In genomic region chr4:101418055-101418454, GRCh38 we compare ENCODE assay signal across 9 cellular contexts.
DNase-seq lines count a peak whose midpoint lies in the region; ATAC-seq and TF ChIP-seq lines count a peak whose summit lies in the region.
"Had no signal": no experiment of that assay in that cellular context is flagged by ENCODE, and none has a peak within 500 bp of the region (broad histone marks: within the 10 kb centered on the region; RNA-seq: fewer than 3 reads in every experiment).

No MANE protein-coding gene starts in this region.

- TF ChIP-seq CTCF in OCI-LY7 (conservative IDR thresholded peaks at IDR 0.05; ENCODE audit: low read length) (no peak), vagina (IDR thresholded peaks at IDR 0.05) (no peak)

- ATAC-seq in GM18511 (IDR thresholded peaks at IDR 0.05; ENCODE audit: unreplicated experiment) (peak; percentile 83), HG02884 (IDR thresholded peaks at IDR 0.05; ENCODE audit: unreplicated experiment) (peak; percentile 79)

- H3K27ac ChIP-seq in OCI-LY7 (ENCODE audit: low read depth, low read length, poor library complexity, severe bottlenecking), result no peak overlapping the region
- no peak overlapping the region for H3K27ac ChIP-seq in vagina
- H3K27ac ChIP-seq: HL-60 had no signal

- H3K27me3 ChIP-seq in vagina, result no peaks in the 10 kb centered on the region

- CTCF ChIA-PET in OCI-LY7 (lab: Charles Lee; ENCODE audit: unreplicated experiment), result no interaction called here

- H3K4me1 ChIP-seq in OCI-LY7 (ENCODE audit: insufficient read depth, low read length, poor library complexity, severe bottlenecking) (no peaks in the 10 kb centered on the region), vagina (peaks cover 5% of the 10 kb centered on the region)

- H3K4me2 ChIP-seq in OCI-LY7 (ENCODE audit: low read length), result no peak overlapping the region

- H3K36me3 ChIP-seq in OCI-LY7 (ENCODE audit: insufficient read depth, low read length) (no peaks in the 10 kb centered on the region), vagina (no peaks in the 10 kb centered on the region)

- H3K9me3 ChIP-seq in OCI-LY7 (ENCODE audit: low read length) (no peaks in the 10 kb centered on the region), vagina (no peaks in the 10 kb centered on the region)

- intact Hi-C loops in OCI-LY7 (cut with micrococcal nuclease; ENCODE audit: unreplicated experiment), result no loop called here
- intact Hi-C loops in vagina (cut with DNase I), result no loop called here

- BruUV-seq in OCI-LY7 (replicated peaks; lab: Mats Ljungman, UMichigan), result no TSS peak

- H3K79me2 ChIP-seq in OCI-LY7 (ENCODE audit: insufficient read depth, low read depth, low read length), result no peaks in the 10 kb centered on the region

- POLR2A ChIA-PET in OCI-LY7 (lab: Charles Lee), result interaction anchor here (0.7 kb wide), 1 partner anchor 19 kb away, joined by 3 read pairs; no protein-coding TSS in a partner anchor

- TF ChIP-seq POLR2A in vagina (IDR thresholded peaks at IDR 0.05), result no peak

- H3K4me3 ChIP-seq in OCI-LY7 (ENCODE audit: low read depth, low read length, poor library complexity, severe bottlenecking), result no peak overlapping the region
- H3K4me3 ChIP-seq in vagina, result no peak overlapping the region

- no peaks in the 10 kb centered on the region for H4K20me1 ChIP-seq in OCI-LY7 (ENCODE audit: insufficient read depth, low read length)

- H2AFZ ChIP-seq in OCI-LY7 (ENCODE audit: low read length), result no peak overlapping the region

- DNase-seq in T-helper 1 cell (peak in 4 of 5 donors; percentile 19 to 83 (median 32)), OCI-LY7 (ENCODE audit: low spot score) (no peak), SHP77 treated with DMSO at 0.1 percent for 48 hours (lab: John Stamatoyannopoulos, UW) (no peak), vagina (ENCODE audit: extremely low spot score in 2 of 2) (no peak), AG08396 (ENCODE audit: low spot score) (no peak)
- DNase-seq in effector CD8-positive, alpha-beta T cell (lab: John Stamatoyannopoulos, UW), result peak; percentile 10

- H3K9me2 ChIP-seq in OCI-LY7 (ENCODE audit: insufficient read depth, low read length), result no peaks in the 10 kb centered on the region

Comparison
In these comparisons a context has a peak if more than half of its experiments do, and no peak if none do; other contexts are left out.
1. DNase-seq: peak in T-helper 1 cell (4 of 5) and effector CD8-positive, alpha-beta T cell (single experiment); none in OCI-LY7 (single experiment), SHP77 treated with DMSO at 0.1 percent for 48 hours (single experiment), vagina (0 of 2) and AG08396 (single experiment).